Comparison of ENCODE assay signal across 8 cellular contexts in the genomic region with DNA sequence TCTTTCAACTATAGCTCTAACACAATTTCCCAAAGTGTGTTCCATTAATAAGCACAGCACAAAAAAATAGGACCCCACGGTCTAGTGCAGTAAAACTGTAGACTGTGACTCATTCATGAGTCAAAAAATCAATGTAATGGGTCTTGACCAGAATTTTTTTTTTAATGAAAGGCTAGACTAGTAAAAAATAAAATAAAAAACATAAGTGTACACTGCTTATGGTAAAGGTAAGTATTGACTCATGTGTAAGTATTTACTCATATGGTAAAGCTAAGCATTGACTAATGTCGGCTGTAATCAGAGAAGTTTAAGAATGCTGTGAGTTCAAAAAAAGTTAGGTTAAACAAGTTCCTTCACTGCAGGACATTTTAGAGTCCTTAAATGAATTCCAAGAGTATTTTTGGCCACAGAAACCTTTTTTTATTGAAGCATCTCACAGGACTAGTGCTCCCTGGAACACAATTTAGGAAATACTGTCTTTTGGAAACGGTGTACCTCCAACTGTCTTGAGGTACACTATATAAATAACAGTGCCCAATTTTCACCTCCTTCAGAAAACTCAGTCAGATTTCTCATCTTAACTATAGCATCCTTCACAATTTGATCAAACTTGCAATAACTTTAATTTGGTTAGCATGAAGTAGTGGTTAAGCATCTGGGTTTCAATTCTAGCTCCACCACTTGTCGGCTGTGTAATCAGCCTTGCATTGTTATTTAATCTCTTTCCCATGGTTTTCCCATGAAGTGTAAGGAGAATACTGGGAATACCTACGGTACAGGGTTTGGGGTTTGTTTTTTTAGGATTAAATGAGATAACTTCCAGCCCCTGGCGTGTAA. TPM values are rescaled to one million over a fixed set of nuclear protein-coding genes. Genes with fewer than 3 reads are reported as not detected.
DNase-seq lines count a peak whose midpoint lies in the region; ATAC-seq lines count a peak whose summit lies in the region.
"Had no signal": no experiment of that assay in that cellular context is flagged by ENCODE, and none has a peak within 500 bp of the region (broad histone marks: within the 10 kb centered on the region; RNA-seq: fewer than 3 reads in every experiment).

No MANE protein-coding gene starts in this region.

- DNase-seq in cerebellar nuclear complex (lab: John Stamatoyannopoulos, UW) (no peak), NCI-H1436 (lab: John Stamatoyannopoulos, UW) (no peak)
- no peak for DNase-seq in activated naive CD4-positive, alpha-beta T cell treated with anti-CD3 and anti-CD28 coated beads, Interleukin-2, amount 50 U/mL, for 16 hours

- ATAC-seq in GM19452 (IDR thresholded peaks at IDR 0.05; ENCODE audit: unreplicated experiment) (peak; percentile 9), HG03439 (IDR thresholded peaks at IDR 0.05; ENCODE audit: unreplicated experiment) (peak; percentile 23)

- no peaks in the 10 kb centered on the region for H3K27me3 ChIP-seq in endocrine pancreas (ENCODE audit: control insufficient read depth, insufficient read depth, low read length)
- peaks cover 20% of the 10 kb centered on the region for H3K27me3 ChIP-seq in skeletal muscle satellite cell (ENCODE audit: control insufficient read depth, insufficient read depth, low read length)
- H3K27me3 ChIP-seq: vagina had no signal

- H3K9me3 ChIP-seq in endocrine pancreas (ENCODE audit: control insufficient read depth, low read length) (no peaks in the 10 kb centered on the region), skeletal muscle satellite cell (replicated peaks; ENCODE audit: low read length) (no peaks in the 10 kb centered on the region)
- H3K9me3 ChIP-seq: vagina had no signal

- H3K9ac ChIP-seq in endocrine pancreas (ENCODE audit: control insufficient read depth, insufficient read depth, low read length): no peak overlapping the region
- no peak overlapping the region for H3K9ac ChIP-seq in skeletal muscle satellite cell (ENCODE audit: low read depth, low read length)

- peaks cover 5% of the 10 kb centered on the region for H3K4me1 ChIP-seq in endocrine pancreas (ENCODE audit: control insufficient read depth, insufficient read depth, low read length)
- no peaks in the 10 kb centered on the region for H3K4me1 ChIP-seq in skeletal muscle satellite cell (ENCODE audit: control insufficient read depth, insufficient read depth, low read length)
- H3K4me1 ChIP-seq: vagina had no signal

- no peaks in the 10 kb centered on the region for H3K36me3 ChIP-seq in endocrine pancreas (ENCODE audit: control insufficient read depth, insufficient read depth, low read length)
- no peaks in the 10 kb centered on the region for H3K36me3 ChIP-seq in skeletal muscle satellite cell (ENCODE audit: insufficient read depth, low read length)
- H3K36me3 ChIP-seq: vagina had no signal

- peak overlapping the region; percentile 75 for H3K4me2 ChIP-seq in skeletal muscle satellite cell (ENCODE audit: low read length)

- H3K4me3 ChIP-seq in endocrine pancreas (ENCODE audit: control insufficient read depth, insufficient read depth, low read length) (peak overlapping the region; percentile 83), skeletal muscle satellite cell (ENCODE audit: low read length) (no peak overlapping the region)
- H3K4me3 ChIP-seq: vagina had no signal

RNA-seq across cellular contexts. Expression of gene CCDC73, which starts 2.1 kb away (rescaled TPM):
- total RNA-seq in skeletal muscle satellite cell (2012; rRNA removed): under 0.01 TPM in 1 of 2 replicates, not detected in the other
- total RNA-seq: vagina had no signal

RNA-seq across cellular contexts. Expression of gene PRRG4, which starts 37.4 kb away (rescaled TPM):
- total RNA-seq in skeletal muscle satellite cell (2012; rRNA removed): under 0.01 TPM in 1 of 2 replicates, not detected in the other
